ENCODE assay signal across 16 cellular contexts in the genomic region with DNA sequence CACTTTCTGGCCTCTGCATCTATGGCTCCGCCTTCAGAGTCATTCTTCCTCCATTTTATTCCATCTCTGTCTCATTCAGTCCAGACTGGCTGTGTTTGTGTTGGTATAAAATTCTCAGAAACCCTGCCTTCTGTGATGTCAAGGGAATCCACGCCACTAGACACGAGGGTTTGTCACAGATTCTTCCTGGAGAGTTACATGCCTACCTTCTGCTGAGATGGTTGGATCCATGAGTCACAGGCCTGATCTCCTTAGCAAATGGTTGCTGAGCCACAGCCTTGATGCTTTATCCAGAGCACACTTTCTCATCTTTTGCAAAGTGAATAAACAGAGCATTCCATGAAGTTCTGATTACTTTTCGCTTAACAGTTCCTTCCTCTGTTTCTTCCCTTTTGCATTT.
"Had no signal": no experiment of that assay in that cellular context is flagged by ENCODE, and none has a peak within 500 bp of the region (broad histone marks: within the 10 kb centered on the region; RNA-seq: fewer than 3 reads in every experiment).

No MANE protein-coding gene starts in this region.

- H3K9ac ChIP-seq: neural progenitor cell had no signal

- H3K4me1 ChIP-seq: uterus had no signal

- H3K27ac ChIP-seq: neural progenitor cell, thyroid gland, uterus, WERI-Rb-1 had no signal

- H2AFZ ChIP-seq: neural progenitor cell had no signal

- H3K9me3 ChIP-seq: thyroid gland, uterus had no signal

- ATAC-seq: activated T-helper 17 cell treated with anti-CD3 and anti-CD28 coated beads, Interleukin-2, amount 50 U/mL, for 72 hours; left ventricle myocardium superior; right cardiac atrium; stimulated activated effector memory CD8-positive, alpha-beta T cell treated with anti-CD3 and anti-CD28 coated beads, Interleukin-12 subunit alpha, Interleukin-12 subunit beta, amount 100 ng/mL, for 72 hours had no signal

- H3K4me3 ChIP-seq: neural progenitor cell, smooth muscle cell, thyroid gland, uterus had no signal

- H3K4me2 ChIP-seq: neural progenitor cell, smooth muscle cell had no signal

- H3K27me3 ChIP-seq: neural progenitor cell, thyroid gland, uterus had no signal

- DNase-seq: activated CD4-positive, alpha-beta T cell treated with anti-CD3 and anti-CD28 coated beads for 48 hours; activated CD8-positive, alpha-beta memory T cell treated with anti-CD3 and anti-CD28 coated beads for 24 hours; activated naive CD4-positive, alpha-beta T cell treated with anti-CD3 and anti-CD28 coated beads for 36 hours; head of caudate nucleus; left ventricle myocardium superior; posterior cingulate gyrus; right cardiac atrium; T1000; thyroid gland; uterus; WERI-Rb-1 had no signal

- FAIRE-seq: keratinocyte had no signal

- H3K36me3 ChIP-seq: neural progenitor cell, thyroid gland, uterus, WERI-Rb-1 had no signal
